1 cellular context compared by ENCODE assay signal in genomic region chr14:103504991-103505565, GRCh38.
TF ChIP-seq lines count a peak whose summit lies in the region.

No MANE protein-coding gene starts in this region.

TF ChIP-seq in WTC11, 78 proteins besides CTCF, POLR2A, EP300 and RAD21 (continued from another document):
- TF ChIP-seq IRF1 (CRISPR knock-in tag; IDR thresholded peaks at IDR 0.05) (no peak), ATF6 (CRISPR knock-in tag; IDR thresholded peaks at IDR 0.05) (no peak), HMGA2 (CRISPR knock-in tag; IDR thresholded peaks at IDR 0.05) (no peak), JUN (CRISPR knock-in tag; IDR thresholded peaks at IDR 0.05) (no peak), AR (CRISPR knock-in tag; IDR thresholded peaks at IDR 0.05) (no peak), ZNF138 (CRISPR knock-in tag; conservative IDR thresholded peaks at IDR 0.05) (no peak), FOXK1 (CRISPR knock-in tag; IDR thresholded peaks at IDR 0.05) (no peak), E2F4 (CRISPR knock-in tag; IDR thresholded peaks at IDR 0.05; ENCODE audit: borderline replicate concordance, low read depth) (no peak)
